Comparison of ENCODE assay signal across 11 cellular contexts in genomic region chr10:84541289-84541637, GRCh38.
DNase-seq lines count a peak whose midpoint lies in the region; ATAC-seq, FAIRE-seq and TF ChIP-seq lines count a peak whose summit lies in the region.
"Had no signal": no experiment of that assay in that cellular context is flagged by ENCODE, and none has a peak within 500 bp of the region (broad histone marks: within the 10 kb centered on the region; RNA-seq: fewer than 3 reads in every experiment).

No MANE protein-coding gene starts in this region.

- TF ChIP-seq CTCF in A673 (conservative IDR thresholded peaks at IDR 0.05; ENCODE audit: low read depth, low read length), result no peak
- TF ChIP-seq CTCF in GM12875 (IDR thresholded peaks at IDR 0.05; ENCODE audit: borderline replicate concordance, insufficient read depth, low read depth, low read length), result 0 out of 2 replicates have a peak, but pooled peaks have one; percentile 1
- TF ChIP-seq CTCF in GM12878 (IDR thresholded peaks at IDR 0.05 in 2 of 3, conservative IDR thresholded peaks at IDR 0.05 in 1 of 3; ENCODE audit: control insufficient read depth in 2 of 3, extremely low read depth in 1 of 3, insufficient read depth in 1 of 3, low read depth in 3 of 3, low read length in 3 of 3), result peak in 1 of 3 experiments; percentile 17; a peak in 1 of 6 replicates
- no peak for TF ChIP-seq CTCF in left lung (IDR thresholded peaks at IDR 0.05)
- TF ChIP-seq CTCF in Caco-2 (IDR thresholded peaks at IDR 0.05; ENCODE audit: insufficient read depth in 1 of 2, low read depth in 1 of 2, low read length in 1 of 2, severe bottlenecking in 1 of 2, unreplicated experiment in 1 of 2), result no peak
- no peak for TF ChIP-seq CTCF in kidney (IDR thresholded peaks at IDR 0.05; ENCODE audit: borderline replicate concordance, extremely low read depth, insufficient read depth)

- H3K9me3 Mint-ChIP-seq in Caco-2 (ENCODE audit: unreplicated experiment), result no peaks in the 10 kb centered on the region

- H3K36me3 ChIP-seq in A673 (ENCODE audit: insufficient read depth, low read length, poor library complexity, severe bottlenecking) (no peaks in the 10 kb centered on the region), GM12878 (ENCODE audit: control insufficient read depth in 2 of 2, insufficient read depth in 2 of 2, low read length in 1 of 2) (no peaks in the 10 kb centered on the region), left lung (no peaks in the 10 kb centered on the region), Caco-2 (ENCODE audit: control insufficient read depth, insufficient read depth, low read length) (no peaks in the 10 kb centered on the region), kidney (ENCODE audit: control insufficient read depth in 1 of 2, insufficient read depth in 2 of 2, low read length in 2 of 2) (no peaks in the 10 kb centered on the region)

- peak; percentile 29 for ATAC-seq in GM12878
- ATAC-seq in left lung, result peak; percentile 3
- ATAC-seq in GM18502 (IDR thresholded peaks at IDR 0.05; ENCODE audit: poor library complexity, unreplicated experiment), result no peak

- no peak overlapping the region for H3K27ac Mint-ChIP-seq in Caco-2 (ENCODE audit: unreplicated experiment)

- H3K27ac ChIP-seq in A673 (ENCODE audit: low read depth, low read length, poor library complexity, severe bottlenecking) (no peak overlapping the region), GM12878 (ENCODE audit: control insufficient read depth, insufficient read depth) (no peak overlapping the region), left lung (no peak overlapping the region), kidney (ENCODE audit: low read depth in 2 of 2, low read length in 2 of 2) (no peak overlapping the region)
- H3K27ac ChIP-seq: KMS-11 had no signal

- no peak overlapping the region for H3K4me3 Mint-ChIP-seq in Caco-2 (ENCODE audit: unreplicated experiment)

- BruUV-seq in A673 (replicated peaks; lab: Mats Ljungman, UMichigan) (no TSS peak), GM12878 (replicated peaks; lab: Mats Ljungman, UMichigan) (no TSS peak), Caco-2 (replicated peaks; lab: Mats Ljungman, UMichigan) (no TSS peak)

- no peaks in the 10 kb centered on the region for H3K36me3 Mint-ChIP-seq in Caco-2 (ENCODE audit: insufficient read depth, unreplicated experiment)

- FAIRE-seq in GM12878 (lab: Jason Lieb, UNC), result no peak
- FAIRE-seq in kidney (lab: Jason Lieb, UNC), result no peak
- FAIRE-seq: islet of Langerhans had no signal

- no peaks in the 10 kb centered on the region for H4K20me1 ChIP-seq in GM12878 (ENCODE audit: control insufficient read depth, insufficient read depth)

- no peak overlapping the region for H2AFZ ChIP-seq in GM12878 (ENCODE audit: control insufficient read depth, low read depth, low read length)

- SMC1A ChIA-PET in GM12878 (lab: Charles Lee; ENCODE audit: uncharacterized antibody, unreplicated experiment), result interaction anchor here (1.7 to 5.7 kb wide), 2 partner anchors 175 to 275 kb away, joined by 4 to 60 read pairs; no protein-coding TSS in a partner anchor

- RAD21 ChIA-PET in GM12878 (lab: Charles Lee; ENCODE audit: unreplicated experiment), result interaction anchor here (0.8 kb wide), 1 partner anchor 22 kb away, joined by 3 read pairs; no protein-coding TSS in a partner anchor

- POLR2A ChIA-PET in A673 (lab: Charles Lee; ENCODE audit: low non-redundant PET), result no interaction called here
- POLR2A ChIA-PET in GM12878 (lab: Charles Lee), result no interaction called here
- POLR2A ChIA-PET in Caco-2 (lab: Charles Lee), result no interaction called here

- in situ Hi-C loops in GM12878 (cut with MboI), result loop anchor here (5.0 kb wide), 3 partner anchors 169 to 274 kb away; no protein-coding TSS in a partner anchor

- no peak for TF ChIP-seq POLR2A in GM12878 (IDR thresholded peaks at IDR 0.05; ENCODE audit: low read depth, low read length)

- TF ChIP-seq EP300 in GM12878 (IDR thresholded peaks at IDR 0.05; ENCODE audit: borderline replicate concordance in 1 of 2, control insufficient read depth in 1 of 2, low read depth in 2 of 2, low read length in 2 of 2), result no peak

- intact Hi-C loops in A673 (cut with micrococcal nuclease; ENCODE audit: unreplicated experiment) (loop anchor here (2.0 to 10.0 kb wide), 2 partner anchors 174 to 1834 kb away; no protein-coding TSS in a partner anchor), GM12878 (cut with micrococcal nuclease; ENCODE audit: unreplicated experiment) (no loop called here), left lung (cut with DNase I) (no loop called here), Caco-2 (cut with micrococcal nuclease; ENCODE audit: unreplicated experiment) (no loop called here), kidney (cut with DNase I) (loop anchor here (10.0 kb wide), 1 partner anchor 1834 kb away; no protein-coding TSS in a partner anchor)

- H3K4me1 ChIP-seq in A673 (ENCODE audit: insufficient read depth, low read length, poor library complexity, severe bottlenecking), result no peaks in the 10 kb centered on the region
- no peaks in the 10 kb centered on the region for H3K4me1 ChIP-seq in GM12878 (ENCODE audit: control insufficient read depth, insufficient read depth, low read length)
- peaks cover 0 to 15% of the 10 kb centered on the region in 2 donors for H3K4me1 ChIP-seq in left lung
- no peaks in the 10 kb centered on the region for H3K4me1 ChIP-seq in Caco-2
- no peaks in the 10 kb centered on the region for H3K4me1 ChIP-seq in kidney (ENCODE audit: control insufficient read depth in 1 of 2, insufficient read depth in 1 of 2, low read depth in 1 of 2, low read length in 2 of 2)

- CTCF ChIA-PET in A673 (lab: Charles Lee), result interaction anchor here (4.7 kb wide), 1 partner anchor 274 kb away, joined by 55 read pairs; no protein-coding TSS in a partner anchor
- CTCF ChIA-PET in GM12878 (lab: Yijun Ruan, JAX), result interaction anchor here (0.5 to 4.5 kb wide), 5 partner anchors 7 to 242 kb away, joined by 4 to 24 read pairs (median 5); no protein-coding TSS in a partner anchor
- CTCF ChIA-PET in Caco-2 (lab: Charles Lee), result no interaction called here

- peak overlapping the region; percentile 46 for H3K4me3 ChIP-seq in A673 (ENCODE audit: low read depth, low read length, poor library complexity, severe bottlenecking)
- H3K4me3 ChIP-seq in GM12875 (ENCODE audit: low read depth, low read length), result no peak overlapping the region
- H3K4me3 ChIP-seq in GM12878, result no peak overlapping the region
- H3K4me3 ChIP-seq in left lung, result no peak overlapping the region
- H3K4me3 ChIP-seq in Caco-2 (ENCODE audit: low read depth, low read length), result no peak overlapping the region
- peak overlapping the region in 1 of 2 donors; percentile 43 for H3K4me3 ChIP-seq in kidney (ENCODE audit: low read length in 2 of 2)

- H3K9ac ChIP-seq in GM12878 (ENCODE audit: control insufficient read depth, insufficient read depth, low read length), result no peak overlapping the region
- no peak overlapping the region for H3K9ac ChIP-seq in kidney (ENCODE audit: low read length in 2 of 2)
- H3K9ac ChIP-seq: KMS-11 had no signal

- H3K79me2 ChIP-seq in GM12878 (ENCODE audit: control insufficient read depth, insufficient read depth, low read length), result no peaks in the 10 kb centered on the region

- no peaks in the 10 kb centered on the region for H3K27me3 Mint-ChIP-seq in Caco-2 (ENCODE audit: insufficient read depth, unreplicated experiment)

- H3K27me3 ChIP-seq in A673 (replicated peaks; ENCODE audit: insufficient read depth, low read depth, low read length, poor library complexity), result peaks cover 3% of the 10 kb centered on the region
- H3K27me3 ChIP-seq in GM12878 (replicated peaks in 1 of 2; ENCODE audit: control insufficient read depth in 2 of 2, insufficient read depth in 2 of 2, low read length in 1 of 2), result peaks cover 0 to under 1% of the 10 kb centered on the region in 2 experiments; a peak in 2 of 4 replicates
- H3K27me3 ChIP-seq in left lung, result peaks cover 0 to 29% of the 10 kb centered on the region in 2 donors
- no peaks in the 10 kb centered on the region for H3K27me3 ChIP-seq in Caco-2 (replicated peaks; ENCODE audit: control insufficient read depth, insufficient read depth, low read length)

- no peak for TF ChIP-seq RAD21 in GM12878 (IDR thresholded peaks at IDR 0.05; ENCODE audit: insufficient read depth, low read depth, low read length)

- 63% methylated on average over 6 of the region's 6 CpGs for WGBS in GM12878 (ENCODE audit: insufficient coverage, insufficient replicate concordance, low lambda C conversion rate, missing lambda C conversion rate)

- H3K9me3 ChIP-seq in A673 (ENCODE audit: low read depth, low read length, poor library complexity, severe bottlenecking) (no peaks in the 10 kb centered on the region), GM12878 (replicated peaks; ENCODE audit: control insufficient read depth, insufficient read depth, low read length) (no peaks in the 10 kb centered on the region), left lung (no peaks in the 10 kb centered on the region), Caco-2 (no peaks in the 10 kb centered on the region), kidney (ENCODE audit: control insufficient read depth in 1 of 2, low read length in 2 of 2) (no peaks in the 10 kb centered on the region)

- H3K4me1 Mint-ChIP-seq in Caco-2 (ENCODE audit: low read depth, unreplicated experiment), result peaks cover 14% of the 10 kb centered on the region

- peak; percentile 34 for DNase-seq in A673 (ENCODE audit: low spot score)
- DNase-seq in GM12878 (ENCODE audit: low read depth, low spot score), result no peak
- no peak for DNase-seq in left lung
- DNase-seq in Caco-2, result no peak
- DNase-seq in stimulated activated CD4-positive, alpha-beta T cell treated with anti-CD3 and anti-CD28 coated beads, Interleukin-12 subunit alpha, Interleukin-12 subunit beta, amount 100 ng/mL, for 4 hours, result no peak
- no peak for DNase-seq in kidney
- DNase-seq: DMS79 treated with DMSO at 0.1 percent for 48 hours had no signal

- H3K4me2 ChIP-seq in GM12878 (ENCODE audit: control insufficient read depth, insufficient read depth), result no peak overlapping the region

TF ChIP-seq in GM12878, 131 proteins besides CTCF, POLR2A, EP300 and RAD21:
- no peak for TF ChIP-seq ATF7 (IDR thresholded peaks at IDR 0.05; ENCODE audit: low read depth)
- TF ChIP-seq BRCA1 (IDR thresholded peaks at IDR 0.05; ENCODE audit: low read depth, low read length), result no peak
- TF ChIP-seq TBL1XR1 (IDR thresholded peaks at IDR 0.05; ENCODE audit: low read depth, low read length), result no peak

Comparison
In these comparisons a context has a peak if more than half of its experiments do, and no peak if none do; other contexts are left out.
1. intact Hi-C loops: an anchor here in A673 (2.0 to 10.0 kb wide) and kidney (10.0 kb wide); none called in GM12878, left lung and Caco-2.